ENCODE assay signal across 8 cellular contexts in the genomic region with DNA sequence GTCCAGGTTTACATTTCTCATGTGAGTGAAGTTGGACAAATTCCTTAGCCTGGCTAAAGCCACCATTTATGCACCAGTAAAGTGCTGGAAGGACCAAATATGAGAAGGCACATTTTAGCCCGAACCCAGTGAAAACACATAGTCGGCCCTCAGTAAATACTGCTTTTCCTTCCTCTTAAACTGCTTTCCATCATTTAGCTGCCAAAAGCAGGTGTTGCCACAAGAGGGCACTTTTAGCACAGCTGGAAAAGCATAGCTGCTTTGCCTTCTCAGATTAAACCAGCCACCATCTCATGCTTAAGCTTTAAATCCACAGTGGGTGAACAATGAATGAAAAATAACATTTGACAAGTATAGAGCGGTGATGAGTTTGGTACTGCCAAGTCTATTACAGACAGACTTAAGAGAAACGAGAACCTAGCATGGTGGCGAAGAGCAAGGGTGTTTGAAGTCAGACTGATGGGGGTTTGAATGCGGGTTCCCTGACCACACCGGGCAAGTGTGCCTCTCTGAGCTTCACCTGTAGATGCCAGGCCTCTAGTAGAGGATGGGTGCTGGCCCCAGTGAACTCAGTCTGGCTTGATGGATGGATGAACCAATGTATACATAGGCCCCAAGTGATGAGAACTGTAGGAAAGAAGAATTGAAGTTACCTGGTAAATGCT. TPM values are rescaled to one million over a fixed set of nuclear protein-coding genes. Genes with fewer than 3 reads are reported as not detected.
DNase-seq lines count a peak whose midpoint lies in the region; ATAC-seq and TF ChIP-seq lines count a peak whose summit lies in the region.

No MANE protein-coding gene starts in this region.

- peak; percentile 71 for TF ChIP-seq CTCF in coronary artery (IDR thresholded peaks at IDR 0.05)

- DNase-seq in activated gamma-delta T cell treated with Interleukin-2 at 50 U/mL for 16 hours (peak; percentile 51), activated gamma-delta T cell (lab: John Stamatoyannopoulos, UW) (no peak), NCI-H446 treated with DMSO at 0.1 percent for 48 hours (lab: John Stamatoyannopoulos, UW) (peak; percentile 36), coronary artery (ENCODE audit: low spot score) (peak; percentile 72), lung microvascular endothelial cell (ENCODE audit: low read depth in 2 of 2) (peak; percentile 78 to 89)
- DNase-seq in activated CD4-positive, alpha-beta T cell treated with anti-CD3 and anti-CD28 coated beads for 24 hours (ENCODE audit: low read depth in 2 of 2): peak; percentile 37 to 39
- peak; percentile 66 for DNase-seq in stimulated activated CD8-positive, alpha-beta memory T cell treated with anti-CD3 and anti-CD28 coated beads, Interleukin-4, amount 100 ng/mL, for 48 hours

- peak; percentile 76 for ATAC-seq in HG03108 (IDR thresholded peaks at IDR 0.05; ENCODE audit: unreplicated experiment)

- H3K27ac ChIP-seq in coronary artery: no peak overlapping the region

- no peak overlapping the region for H3K4me3 ChIP-seq in coronary artery

RNA-seq across cellular contexts. Expression of a gene that starts 57.8 kb away (rescaled TPM):
- 2.6 and 4.4 TPM in 2 replicates for total RNA-seq in lung microvascular endothelial cell
